ENCODE assay signal across 1 cellular context in genomic region chr17:67824735-67825626, GRCh38.
TF ChIP-seq lines count a peak whose summit lies in the region.

A gene with protein sequence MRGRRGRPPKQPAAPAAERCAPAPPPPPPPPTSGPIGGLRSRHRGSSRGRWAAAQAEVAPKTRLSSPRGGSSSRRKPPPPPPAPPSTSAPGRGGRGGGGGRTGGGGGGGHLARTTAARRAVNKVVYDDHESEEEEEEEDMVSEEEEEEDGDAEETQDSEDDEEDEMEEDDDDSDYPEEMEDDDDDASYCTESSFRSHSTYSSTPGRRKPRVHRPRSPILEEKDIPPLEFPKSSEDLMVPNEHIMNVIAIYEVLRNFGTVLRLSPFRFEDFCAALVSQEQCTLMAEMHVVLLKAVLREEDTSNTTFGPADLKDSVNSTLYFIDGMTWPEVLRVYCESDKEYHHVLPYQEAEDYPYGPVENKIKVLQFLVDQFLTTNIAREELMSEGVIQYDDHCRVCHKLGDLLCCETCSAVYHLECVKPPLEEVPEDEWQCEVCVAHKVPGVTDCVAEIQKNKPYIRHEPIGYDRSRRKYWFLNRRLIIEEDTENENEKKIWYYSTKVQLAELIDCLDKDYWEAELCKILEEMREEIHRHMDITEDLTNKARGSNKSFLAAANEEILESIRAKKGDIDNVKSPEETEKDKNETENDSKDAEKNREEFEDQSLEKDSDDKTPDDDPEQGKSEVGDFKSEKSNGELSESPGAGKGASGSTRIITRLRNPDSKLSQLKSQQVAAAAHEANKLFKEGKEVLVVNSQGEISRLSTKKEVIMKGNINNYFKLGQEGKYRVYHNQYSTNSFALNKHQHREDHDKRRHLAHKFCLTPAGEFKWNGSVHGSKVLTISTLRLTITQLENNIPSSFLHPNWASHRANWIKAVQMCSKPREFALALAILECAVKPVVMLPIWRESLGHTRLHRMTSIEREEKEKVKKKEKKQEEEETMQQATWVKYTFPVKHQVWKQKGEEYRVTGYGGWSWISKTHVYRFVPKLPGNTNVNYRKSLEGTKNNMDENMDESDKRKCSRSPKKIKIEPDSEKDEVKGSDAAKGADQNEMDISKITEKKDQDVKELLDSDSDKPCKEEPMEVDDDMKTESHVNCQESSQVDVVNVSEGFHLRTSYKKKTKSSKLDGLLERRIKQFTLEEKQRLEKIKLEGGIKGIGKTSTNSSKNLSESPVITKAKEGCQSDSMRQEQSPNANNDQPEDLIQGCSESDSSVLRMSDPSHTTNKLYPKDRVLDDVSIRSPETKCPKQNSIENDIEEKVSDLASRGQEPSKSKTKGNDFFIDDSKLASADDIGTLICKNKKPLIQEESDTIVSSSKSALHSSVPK (N-terminal part only) (plus strand): TSS chr17:67825503. CDS start chr17:67825725, 222 bp downstream.

TF ChIP-seq in HepG2, 621 proteins besides CTCF, POLR2A, EP300 and RAD21 (continued from another document and continues in another):
- no peak for TF ChIP-seq SP1 (IDR thresholded peaks at IDR 0.05)
- TF ChIP-seq SP1 (CRISPR knock-in tag; IDR thresholded peaks at IDR 0.05) = peak; percentile 69; the same call in 1 of the 2 replicates
- no peak for TF ChIP-seq ZNF33A (CRISPR knock-in tag; IDR thresholded peaks at IDR 0.05; ENCODE audit: borderline replicate concordance)
- TF ChIP-seq RXRA (CRISPR knock-in tag; IDR thresholded peaks at IDR 0.05) = peak; percentile 62; the same call in 1 of the 2 replicates
- TF ChIP-seq EHMT2 (IDR thresholded peaks at IDR 0.05; ENCODE audit: borderline replicate concordance, low read depth, low read length) = no peak
- TF ChIP-seq ZNF432 (CRISPR knock-in tag; IDR thresholded peaks at IDR 0.05; ENCODE audit: borderline replicate concordance) = no peak
- TF ChIP-seq YY1 (IDR thresholded peaks at IDR 0.05; ENCODE audit: insufficient read depth, insufficient replicate concordance, low read depth, low read length) = peak; percentile 96
- TF ChIP-seq, protein P1, sequence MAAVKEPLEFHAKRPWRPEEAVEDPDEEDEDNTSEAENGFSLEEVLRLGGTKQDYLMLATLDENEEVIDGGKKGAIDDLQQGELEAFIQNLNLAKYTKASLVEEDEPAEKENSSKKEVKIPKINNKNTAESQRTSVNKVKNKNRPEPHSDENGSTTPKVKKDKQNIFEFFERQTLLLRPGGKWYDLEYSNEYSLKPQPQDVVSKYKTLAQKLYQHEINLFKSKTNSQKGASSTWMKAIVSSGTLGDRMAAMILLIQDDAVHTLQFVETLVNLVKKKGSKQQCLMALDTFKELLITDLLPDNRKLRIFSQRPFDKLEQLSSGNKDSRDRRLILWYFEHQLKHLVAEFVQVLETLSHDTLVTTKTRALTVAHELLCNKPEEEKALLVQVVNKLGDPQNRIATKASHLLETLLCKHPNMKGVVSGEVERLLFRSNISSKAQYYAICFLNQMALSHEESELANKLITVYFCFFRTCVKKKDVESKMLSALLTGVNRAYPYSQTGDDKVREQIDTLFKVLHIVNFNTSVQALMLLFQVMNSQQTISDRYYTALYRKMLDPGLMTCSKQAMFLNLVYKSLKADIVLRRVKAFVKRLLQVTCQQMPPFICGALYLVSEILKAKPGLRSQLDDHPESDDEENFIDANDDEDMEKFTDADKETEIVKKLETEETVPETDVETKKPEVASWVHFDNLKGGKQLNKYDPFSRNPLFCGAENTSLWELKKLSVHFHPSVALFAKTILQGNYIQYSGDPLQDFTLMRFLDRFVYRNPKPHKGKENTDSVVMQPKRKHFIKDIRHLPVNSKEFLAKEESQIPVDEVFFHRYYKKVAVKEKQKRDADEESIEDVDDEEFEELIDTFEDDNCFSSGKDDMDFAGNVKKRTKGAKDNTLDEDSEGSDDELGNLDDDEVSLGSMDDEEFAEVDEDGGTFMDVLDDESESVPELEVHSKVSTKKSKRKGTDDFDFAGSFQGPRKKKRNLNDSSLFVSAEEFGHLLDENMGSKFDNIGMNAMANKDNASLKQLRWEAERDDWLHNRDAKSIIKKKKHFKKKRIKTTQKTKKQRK (IDR thresholded peaks at IDR 0.05; ENCODE audit: low read length) = no peak
- TF ChIP-seq EED (CRISPR knock-in tag; IDR thresholded peaks at IDR 0.05) = no peak
- TF ChIP-seq THAP11 (CRISPR knock-in tag; IDR thresholded peaks at IDR 0.05) = peak; percentile 74
- TF ChIP-seq JUN (CRISPR knock-in tag; IDR thresholded peaks at IDR 0.05) = no peak
- TF ChIP-seq BRCA1 (CRISPR knock-in tag; IDR thresholded peaks at IDR 0.05) = 0 out of 2 replicates have a peak, but pooled peaks have one; percentile 25
- TF ChIP-seq FIP1L1 (IDR thresholded peaks at IDR 0.05; ENCODE audit: borderline replicate concordance, insufficient read depth, low read depth, low read length) = 0 out of 2 replicates have a peak, but pooled peaks have one; percentile 58
- TF ChIP-seq ZNF782 (CRISPR knock-in tag; IDR thresholded peaks at IDR 0.05; ENCODE audit: borderline replicate concordance) = no peak
- TF ChIP-seq JARID2 (CRISPR knock-in tag; IDR thresholded peaks at IDR 0.05; ENCODE audit: insufficient replicate concordance) = no peak
- no peak for TF ChIP-seq TBL1XR1 (IDR thresholded peaks at IDR 0.05; ENCODE audit: borderline replicate concordance, low read length, partially characterized antibody)
- no peak for TF ChIP-seq ZFP62 (CRISPR knock-in tag; IDR thresholded peaks at IDR 0.05)
- TF ChIP-seq ZNF605 (CRISPR knock-in tag; IDR thresholded peaks at IDR 0.05) = no peak
- peak; percentile 2; the same call in 1 of the 2 replicates for TF ChIP-seq SMC3 (IDR thresholded peaks at IDR 0.05; ENCODE audit: low read length)
- peak; percentile 83 for TF ChIP-seq KLF6 (CRISPR knock-in tag; IDR thresholded peaks at IDR 0.05)
- TF ChIP-seq ZNF230 (CRISPR knock-in tag; IDR thresholded peaks at IDR 0.05) = 0 out of 2 replicates have a peak, but pooled peaks have one; percentile 28
- peak; percentile 83 for TF ChIP-seq HNRNPLL (IDR thresholded peaks at IDR 0.05; ENCODE audit: low read depth, low read length, poor library complexity, severe bottlenecking)
- TF ChIP-seq, protein P2, sequence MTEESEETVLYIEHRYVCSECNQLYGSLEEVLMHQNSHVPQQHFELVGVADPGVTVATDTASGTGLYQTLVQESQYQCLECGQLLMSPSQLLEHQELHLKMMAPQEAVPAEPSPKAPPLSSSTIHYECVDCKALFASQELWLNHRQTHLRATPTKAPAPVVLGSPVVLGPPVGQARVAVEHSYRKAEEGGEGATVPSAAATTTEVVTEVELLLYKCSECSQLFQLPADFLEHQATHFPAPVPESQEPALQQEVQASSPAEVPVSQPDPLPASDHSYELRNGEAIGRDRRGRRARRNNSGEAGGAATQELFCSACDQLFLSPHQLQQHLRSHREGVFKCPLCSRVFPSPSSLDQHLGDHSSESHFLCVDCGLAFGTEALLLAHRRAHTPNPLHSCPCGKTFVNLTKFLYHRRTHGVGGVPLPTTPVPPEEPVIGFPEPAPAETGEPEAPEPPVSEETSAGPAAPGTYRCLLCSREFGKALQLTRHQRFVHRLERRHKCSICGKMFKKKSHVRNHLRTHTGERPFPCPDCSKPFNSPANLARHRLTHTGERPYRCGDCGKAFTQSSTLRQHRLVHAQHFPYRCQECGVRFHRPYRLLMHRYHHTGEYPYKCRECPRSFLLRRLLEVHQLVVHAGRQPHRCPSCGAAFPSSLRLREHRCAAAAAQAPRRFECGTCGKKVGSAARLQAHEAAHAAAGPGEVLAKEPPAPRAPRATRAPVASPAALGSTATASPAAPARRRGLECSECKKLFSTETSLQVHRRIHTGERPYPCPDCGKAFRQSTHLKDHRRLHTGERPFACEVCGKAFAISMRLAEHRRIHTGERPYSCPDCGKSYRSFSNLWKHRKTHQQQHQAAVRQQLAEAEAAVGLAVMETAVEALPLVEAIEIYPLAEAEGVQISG (CRISPR knock-in tag; IDR thresholded peaks at IDR 0.05) = peak; percentile 83
- peak; percentile 80; the same call in 1 of the 2 replicates for TF ChIP-seq SMAD1 (CRISPR knock-in tag; IDR thresholded peaks at IDR 0.05; ENCODE audit: borderline replicate concordance, low read depth)
- TF ChIP-seq FOXM1 (CRISPR knock-in tag; IDR thresholded peaks at IDR 0.05) = no peak
- TF ChIP-seq ZNF816 (CRISPR knock-in tag; IDR thresholded peaks at IDR 0.05; ENCODE audit: borderline replicate concordance) = peak; percentile 86; the same call in 1 of the 2 replicates
- no peak for TF ChIP-seq ZNF496 (CRISPR knock-in tag; IDR thresholded peaks at IDR 0.05; ENCODE audit: insufficient replicate concordance)
- no peak for TF ChIP-seq ZNF550 (CRISPR knock-in tag; IDR thresholded peaks at IDR 0.05; ENCODE audit: borderline replicate concordance)
- no peak for TF ChIP-seq FOXJ3 (CRISPR knock-in tag; IDR thresholded peaks at IDR 0.05; ENCODE audit: borderline replicate concordance)
- peak; percentile 83; the same call in 1 of the 2 replicates for TF ChIP-seq ZFP36L1 (CRISPR knock-in tag; IDR thresholded peaks at IDR 0.05)
- TF ChIP-seq HES4 (CRISPR knock-in tag; IDR thresholded peaks at IDR 0.05; ENCODE audit: borderline replicate concordance) = peak; percentile 81
- no peak for TF ChIP-seq THAP8 (CRISPR knock-in tag; IDR thresholded peaks at IDR 0.05; ENCODE audit: borderline replicate concordance)
- TF ChIP-seq MIER3 (CRISPR knock-in tag; IDR thresholded peaks at IDR 0.05; ENCODE audit: borderline replicate concordance) = peak; percentile 72
- TF ChIP-seq MAZ (IDR thresholded peaks at IDR 0.05; ENCODE audit: borderline replicate concordance, low read depth, low read length) = peak; percentile 77; the same call in 1 of the 2 replicates
- peak; percentile 89 for TF ChIP-seq MAZ (CRISPR knock-in tag; IDR thresholded peaks at IDR 0.05; ENCODE audit: low read depth)
- TF ChIP-seq ZNF670 (CRISPR knock-in tag; IDR thresholded peaks at IDR 0.05; ENCODE audit: borderline replicate concordance) = peak; percentile 77; the same call in 1 of the 2 replicates
- TF ChIP-seq, protein P3, sequence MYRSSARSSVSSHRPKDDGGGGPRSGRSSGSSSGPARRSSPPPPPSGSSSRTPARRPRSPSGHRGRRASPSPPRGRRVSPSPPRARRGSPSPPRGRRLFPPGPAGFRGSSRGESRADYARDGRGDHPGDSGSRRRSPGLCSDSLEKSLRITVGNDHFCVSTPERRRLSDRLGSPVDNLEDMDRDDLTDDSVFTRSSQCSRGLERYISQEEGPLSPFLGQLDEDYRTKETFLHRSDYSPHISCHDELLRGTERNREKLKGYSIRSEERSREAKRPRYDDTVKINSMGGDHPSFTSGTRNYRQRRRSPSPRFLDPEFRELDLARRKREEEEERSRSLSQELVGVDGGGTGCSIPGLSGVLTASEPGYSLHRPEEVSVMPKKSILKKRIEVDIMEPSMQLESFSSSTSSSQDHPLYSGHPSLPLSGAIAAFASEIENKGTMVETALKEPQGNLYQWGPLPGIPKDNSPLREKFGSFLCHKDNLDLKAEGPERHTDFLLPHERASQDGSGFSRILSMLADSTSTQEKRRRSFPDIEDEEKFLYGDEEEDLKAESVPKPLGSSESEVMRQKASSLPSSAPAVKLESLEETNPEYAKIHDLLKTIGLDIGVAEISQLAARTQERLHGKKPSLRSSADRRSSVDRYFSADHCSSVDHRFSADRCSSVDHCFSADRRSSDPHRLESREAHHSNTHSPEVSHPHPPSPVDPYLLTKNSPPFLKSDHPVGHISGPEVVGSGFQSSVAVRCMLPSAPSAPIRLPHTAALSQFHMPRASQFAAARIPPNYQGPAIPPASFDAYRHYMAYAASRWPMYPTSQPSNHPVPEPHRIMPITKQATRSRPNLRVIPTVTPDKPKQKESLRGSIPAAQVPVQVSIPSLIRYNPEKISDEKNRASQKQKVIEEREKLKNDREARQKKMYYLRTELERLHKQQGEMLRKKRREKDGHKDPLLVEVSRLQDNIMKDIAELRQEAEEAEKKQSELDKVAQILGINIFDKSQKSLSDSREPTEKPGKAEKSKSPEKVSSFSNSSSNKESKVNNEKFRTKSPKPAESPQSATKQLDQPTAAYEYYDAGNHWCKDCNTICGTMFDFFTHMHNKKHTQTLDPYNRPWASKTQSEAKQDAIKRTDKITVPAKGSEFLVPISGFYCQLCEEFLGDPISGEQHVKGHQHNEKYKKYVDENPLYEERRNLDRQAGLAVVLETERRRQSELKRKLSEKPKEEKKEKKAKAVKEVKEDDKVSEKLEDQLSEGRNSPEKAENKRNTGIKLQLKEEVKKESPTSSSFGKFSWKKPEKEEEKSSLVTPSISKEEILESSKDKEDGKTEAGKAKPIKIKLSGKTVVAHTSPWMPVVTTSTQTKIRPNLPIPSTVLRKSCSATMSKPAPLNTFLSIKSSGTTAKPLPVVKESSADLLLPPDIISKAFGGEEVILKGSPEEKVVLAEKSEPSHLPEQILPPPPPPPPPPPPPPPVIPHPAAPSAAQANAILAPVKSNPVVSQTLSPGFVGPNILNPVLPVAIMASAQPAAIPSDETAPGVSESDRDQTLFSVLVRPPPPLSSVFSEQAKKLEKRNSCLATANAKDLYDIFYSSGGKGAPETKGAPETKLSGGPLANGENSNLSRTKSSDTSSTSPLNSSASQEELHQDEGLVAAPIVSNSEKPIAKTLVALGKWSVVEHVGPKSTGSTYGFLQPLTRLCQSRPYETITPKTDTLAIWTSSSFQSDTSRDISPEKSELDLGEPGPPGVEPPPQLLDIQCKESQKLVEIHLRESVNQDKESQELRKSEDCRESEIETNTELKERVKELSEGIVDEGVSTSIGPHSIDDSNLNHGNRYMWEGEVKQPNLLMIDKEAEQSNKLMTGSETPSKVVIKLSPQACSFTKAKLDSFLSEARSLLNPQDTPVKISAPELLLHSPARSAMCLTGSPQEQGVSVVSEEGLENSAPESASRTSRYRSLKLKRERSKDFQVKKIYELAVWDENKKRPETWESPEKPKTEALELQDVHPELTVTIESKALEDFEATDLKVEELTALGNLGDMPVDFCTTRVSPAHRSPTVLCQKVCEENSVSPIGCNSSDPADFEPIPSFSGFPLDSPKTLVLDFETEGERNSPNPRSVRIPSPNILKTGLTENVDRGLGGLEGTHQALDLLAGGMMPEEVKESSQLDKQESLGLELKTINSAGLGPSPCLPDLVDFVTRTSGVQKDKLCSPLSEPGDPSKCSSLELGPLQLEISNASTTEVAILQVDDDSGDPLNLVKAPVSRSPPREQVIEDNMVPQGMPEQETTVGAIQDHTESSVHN (CRISPR knock-in tag; IDR thresholded peaks at IDR 0.05) = peak; percentile 83; the same call in 1 of the 2 replicates
- TF ChIP-seq, protein P4, sequence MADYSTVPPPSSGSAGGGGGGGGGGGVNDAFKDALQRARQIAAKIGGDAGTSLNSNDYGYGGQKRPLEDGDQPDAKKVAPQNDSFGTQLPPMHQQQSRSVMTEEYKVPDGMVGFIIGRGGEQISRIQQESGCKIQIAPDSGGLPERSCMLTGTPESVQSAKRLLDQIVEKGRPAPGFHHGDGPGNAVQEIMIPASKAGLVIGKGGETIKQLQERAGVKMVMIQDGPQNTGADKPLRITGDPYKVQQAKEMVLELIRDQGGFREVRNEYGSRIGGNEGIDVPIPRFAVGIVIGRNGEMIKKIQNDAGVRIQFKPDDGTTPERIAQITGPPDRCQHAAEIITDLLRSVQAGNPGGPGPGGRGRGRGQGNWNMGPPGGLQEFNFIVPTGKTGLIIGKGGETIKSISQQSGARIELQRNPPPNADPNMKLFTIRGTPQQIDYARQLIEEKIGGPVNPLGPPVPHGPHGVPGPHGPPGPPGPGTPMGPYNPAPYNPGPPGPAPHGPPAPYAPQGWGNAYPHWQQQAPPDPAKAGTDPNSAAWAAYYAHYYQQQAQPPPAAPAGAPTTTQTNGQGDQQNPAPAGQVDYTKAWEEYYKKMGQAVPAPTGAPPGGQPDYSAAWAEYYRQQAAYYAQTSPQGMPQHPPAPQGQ (CRISPR knock-in tag; IDR thresholded peaks at IDR 0.05; ENCODE audit: borderline replicate concordance) = no peak
- no peak for TF ChIP-seq TCF12 (IDR thresholded peaks at IDR 0.05)
- TF ChIP-seq TCF12 (CRISPR knock-in tag; IDR thresholded peaks at IDR 0.05) = 0 out of 2 replicates have a peak, but pooled peaks have one; percentile 34
